In the genomic region with DNA sequence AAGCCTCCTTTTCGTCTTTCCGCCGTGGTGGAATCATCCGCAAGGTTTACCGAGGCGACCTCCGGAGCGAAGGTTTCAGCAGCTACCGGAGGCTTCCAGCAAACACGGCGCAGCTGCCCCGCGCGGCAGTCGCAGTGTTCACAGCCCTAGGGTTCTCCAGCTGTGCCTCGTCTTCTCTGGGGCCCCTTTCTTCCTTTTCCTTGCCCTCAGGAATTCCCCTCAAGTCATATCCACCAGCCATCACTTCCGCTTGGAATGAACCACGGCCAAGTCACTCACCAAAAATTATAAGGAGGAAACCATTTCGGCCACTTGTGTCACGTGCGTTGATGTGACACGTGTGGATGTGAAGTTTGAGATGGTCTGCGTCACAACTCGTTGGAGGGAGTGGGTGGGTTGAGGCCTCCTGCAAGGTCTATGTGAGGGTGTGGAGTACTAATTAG, we compare ENCODE assay signal across 8 cellular contexts. TPM values are rescaled to one million over a fixed set of nuclear protein-coding genes. Genes with fewer than 3 reads are reported as not detected.
DNase-seq lines count a peak whose midpoint lies in the region; ATAC-seq and TF ChIP-seq lines count a peak whose summit lies in the region.

No MANE protein-coding gene starts in this region.

- H3K9me3 ChIP-seq in BE2C (no peaks in the 10 kb centered on the region), HUES48 (ENCODE audit: control insufficient read depth, insufficient read depth, low read length) (no peaks in the 10 kb centered on the region), right cardiac atrium (ENCODE audit: control insufficient read depth, low read length) (no peaks in the 10 kb centered on the region), smooth muscle cell (replicated peaks; ENCODE audit: low read depth) (no peaks in the 10 kb centered on the region)

- H3K27ac ChIP-seq in HUES48 (ENCODE audit: low read depth, low read length), result peak overlapping the region; percentile 8
- peak overlapping the region; percentile 77 for H3K27ac ChIP-seq in right cardiac atrium (ENCODE audit: low read length)
- peak overlapping the region; percentile 96 for H3K27ac ChIP-seq in smooth muscle cell (ENCODE audit: low read depth)

- no peak for DNase-seq in BE2C
- peak; percentile 50 for DNase-seq in activated naive CD4-positive, alpha-beta T cell treated with anti-CD3 and anti-CD28 coated beads, Interleukin-2, amount 50 U/mL, for 16 hours
- peak in 2 of 3 donors; percentile 65 to 71 for DNase-seq in right cardiac atrium
- DNase-seq in smooth muscle cell (lab: John Stamatoyannopoulos, UW; ENCODE audit: unreplicated experiment), result no peak
- DNase-seq in NCI-H1417 treated with DMSO at 0.1 percent for 48 hours (lab: John Stamatoyannopoulos, UW), result no peak

- H3K4me2 ChIP-seq in smooth muscle cell, result peak overlapping the region; percentile 90

- no peaks in the 10 kb centered on the region for H3F3A ChIP-seq in smooth muscle cell (ENCODE audit: low read depth)

- H3K4me1 ChIP-seq in BE2C (no peaks in the 10 kb centered on the region; the same call in 1 of the 2 replicates), HUES48 (ENCODE audit: control insufficient read depth, insufficient read depth, low read length) (peaks cover 5% of the 10 kb centered on the region), right cardiac atrium (ENCODE audit: control insufficient read depth, insufficient read depth, low read length) (no peaks in the 10 kb centered on the region), smooth muscle cell (ENCODE audit: low read depth) (peaks cover 6% of the 10 kb centered on the region)

- H3K9ac ChIP-seq in HUES48 (ENCODE audit: low read depth, low read length), result peak overlapping the region; percentile 59; the same call in 1 of the 2 replicates
- peak overlapping the region; percentile 87 for H3K9ac ChIP-seq in smooth muscle cell (ENCODE audit: low read depth)

- H2AFZ ChIP-seq in smooth muscle cell (ENCODE audit: low read depth), result peak overlapping the region; percentile 70

- TF ChIP-seq CTCF in BE2C (IDR thresholded peaks at IDR 0.05; ENCODE audit: low read depth, low read length) (no peak), smooth muscle cell (IDR thresholded peaks at IDR 0.05; ENCODE audit: borderline replicate concordance, insufficient read depth, poor library complexity, severe bottlenecking) (no peak)

- peaks cover 34% of the 10 kb centered on the region for H3K79me2 ChIP-seq in smooth muscle cell (ENCODE audit: low read depth)

- WGBS in right cardiac atrium, result 12% methylated on average over 24 of the region's 24 CpGs
- 23% methylated on average over 24 of the region's 24 CpGs for WGBS in smooth muscle cell (ENCODE audit: low lambda C conversion rate)

- peak overlapping the region; percentile 36 for H3K4me3 ChIP-seq in BE2C (ENCODE audit: low read depth, low read length)
- H3K4me3 ChIP-seq in HUES48 (ENCODE audit: low read depth, low read length), result peak overlapping the region; percentile 57
- peak overlapping the region; percentile 29 for H3K4me3 ChIP-seq in right cardiac atrium (ENCODE audit: low read length)
- peak overlapping the region; percentile 89 for H3K4me3 ChIP-seq in smooth muscle cell

- intact Hi-C loops in right cardiac atrium (cut with DNase I), result loop anchor here (5.0 to 10.0 kb wide), 4 partner anchors 66 to 216 kb away; partner anchors contain the start of genes GH1 (in 3 of the 4) and CSHL1 (in 2 of the 4)

- peaks cover 27% of the 10 kb centered on the region for H4K20me1 ChIP-seq in smooth muscle cell (ENCODE audit: low read depth)

- ATAC-seq in GM19467 (IDR thresholded peaks at IDR 0.05; ENCODE audit: unreplicated experiment) (peak; percentile 2), right cardiac atrium (peak; percentile 0 to 3), HG02970 (IDR thresholded peaks at IDR 0.05; ENCODE audit: low FRiP score, unreplicated experiment) (no peak)

- no peaks in the 10 kb centered on the region for H3K36me3 ChIP-seq in BE2C
- H3K36me3 ChIP-seq in HUES48 (ENCODE audit: control insufficient read depth, insufficient read depth, low read length), result no peaks in the 10 kb centered on the region
- H3K36me3 ChIP-seq in smooth muscle cell (ENCODE audit: low read depth), result no peaks in the 10 kb centered on the region

- no peaks in the 10 kb centered on the region for H3K27me3 ChIP-seq in BE2C
- peaks cover 29% of the 10 kb centered on the region for H3K27me3 ChIP-seq in HUES48 (ENCODE audit: control insufficient read depth, insufficient read depth, low read length)
- H3K27me3 ChIP-seq in right cardiac atrium (ENCODE audit: control insufficient read depth, insufficient read depth), result no peaks in the 10 kb centered on the region
- no peaks in the 10 kb centered on the region for H3K27me3 ChIP-seq in smooth muscle cell (ENCODE audit: low read depth)

RNA-seq across cellular contexts. Expression of gene ERN1, which starts 0.6 kb away (rescaled TPM):
- 8.9 TPM for polyA plus RNA-seq in BE2C (2012; ENCODE audit: insufficient read depth, insufficient read length, low read depth)
- total RNA-seq in right cardiac atrium (10 to 100 TPM in 2 of 4 donors, 1 to 10 TPM in 2; 8.9 to 11.4 (median 10.0) TPM), smooth muscle cell (8.6 and 10.2 TPM in 2 replicates)
- polyA plus RNA-seq in right cardiac atrium (3.3 TPM), smooth muscle cell (9.0 and 17.2 TPM in 2 replicates)

Comparison
In these comparisons a context has a peak if more than half of its experiments do, and no peak if none do; other contexts are left out.
1. DNase-seq: peak in activated naive CD4-positive, alpha-beta T cell treated with anti-CD3 and anti-CD28 coated beads, Interleukin-2, amount 50 U/mL, for 16 hours (single experiment) and right cardiac atrium (2 of 3); none in BE2C (single experiment), smooth muscle cell (single experiment) and NCI-H1417 treated with DMSO at 0.1 percent for 48 hours (single experiment).
2. H3K4me3 ChIP-seq: peak in every context shown above with its lines; median percentile 89 in smooth muscle cell; 57 in HUES48; 36 in BE2C; 29 in right cardiac atrium.
3. H3K27ac ChIP-seq: peak in every context shown above with its lines; median percentile 96 in smooth muscle cell; 77 in right cardiac atrium; 8 in HUES48.